ENCODE assay signal across 8 cellular contexts in the genomic region with DNA sequence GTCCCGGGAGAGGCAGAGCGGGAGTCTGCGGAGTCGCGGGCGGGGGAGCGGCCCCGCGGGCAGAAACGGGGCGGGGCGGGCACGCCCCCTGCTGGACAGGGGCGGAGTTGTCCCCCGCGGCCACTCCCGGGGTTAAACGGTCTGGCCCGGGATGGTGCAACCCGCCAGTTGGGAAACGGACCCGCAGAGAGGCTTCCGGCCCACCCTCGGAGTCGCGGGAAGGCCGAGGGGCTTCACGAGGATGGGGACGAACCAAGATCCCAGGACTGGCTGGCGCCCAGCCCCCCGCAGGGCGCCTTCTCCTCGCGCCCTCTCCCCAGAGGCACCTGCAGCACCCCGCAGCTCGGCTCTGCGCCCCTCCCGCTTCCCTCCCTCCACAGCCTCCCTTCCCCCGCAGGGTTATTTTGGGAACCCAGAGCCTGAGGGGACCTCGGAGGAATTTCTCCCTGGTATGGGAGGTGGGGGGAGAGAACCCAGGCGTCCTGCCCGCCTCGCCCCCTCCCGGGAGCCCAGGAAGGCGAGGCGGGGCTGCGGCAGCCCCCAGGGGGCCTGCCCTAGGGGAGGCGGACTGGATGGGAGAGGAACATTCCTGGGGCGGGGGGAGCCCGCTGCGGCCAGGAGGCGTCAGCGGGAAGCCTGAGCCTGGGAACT. TPM values are rescaled to one million over a fixed set of nuclear protein-coding genes. Genes with fewer than 3 reads are reported as not detected.
DNase-seq lines count a peak whose midpoint lies in the region; ATAC-seq and TF ChIP-seq lines count a peak whose summit lies in the region.

No MANE protein-coding gene starts in this region.

- peaks cover 4 to 18% (median 11%) of the 10 kb centered on the region in 5 donors for H3K36me3 Mint-ChIP-seq in naive thymus-derived CD4-positive, alpha-beta T cell

- no peaks in the 10 kb centered on the region for H3K27me3 Mint-ChIP-seq in naive thymus-derived CD4-positive, alpha-beta T cell

- peak overlapping the region; percentile 74 to 95 (median 86) for H3K27ac ChIP-seq in esophagus squamous epithelium
- H3K27ac ChIP-seq in naive thymus-derived CD4-positive, alpha-beta T cell (ENCODE audit: low read depth, low read length): peak overlapping the region; percentile 97

- peaks cover 30 to 52% (median 34%) of the 10 kb centered on the region in 3 donors for H3K4me1 ChIP-seq in esophagus squamous epithelium
- H3K4me1 ChIP-seq in naive thymus-derived CD4-positive, alpha-beta T cell (ENCODE audit: control insufficient read depth in 2 of 2, insufficient read depth in 2 of 2, low read length in 2 of 2): peaks cover 9 to 16% of the 10 kb centered on the region in 2 donors

- peak overlapping the region in 9 of 10 donors; percentile 89 to 99 (median 97) for H3K4me3 Mint-ChIP-seq in naive thymus-derived CD4-positive, alpha-beta T cell

- intact Hi-C loops in esophagus squamous epithelium (cut with DNase I): no loop called here
- intact Hi-C loops in naive thymus-derived CD4-positive, alpha-beta T cell (cut with micrococcal nuclease): loop anchor here (1.0 to 10.0 kb wide), 12 partner anchors 20 to 380 kb away; a partner anchor contains a TSS

- CTCF ChIA-PET in naive thymus-derived CD4-positive, alpha-beta T cell (lab: Charles Lee): interaction anchor here (0.6 to 18.4 kb wide), 9 partner anchors 9 to 548 kb away, joined by 3 to 305 read pairs (median 3); a partner anchor contains a TSS

- H3K27me3 ChIP-seq in esophagus squamous epithelium: peaks cover 0 to 76% (median 11%) of the 10 kb centered on the region in 4 donors
- no peaks in the 10 kb centered on the region for H3K27me3 ChIP-seq in naive thymus-derived CD4-positive, alpha-beta T cell (ENCODE audit: control insufficient read depth in 2 of 2, insufficient read depth in 2 of 2, low read length in 2 of 2)

- H3K36me3 ChIP-seq in esophagus squamous epithelium: no peaks in the 10 kb centered on the region
- H3K36me3 ChIP-seq in naive thymus-derived CD4-positive, alpha-beta T cell (ENCODE audit: control insufficient read depth in 2 of 3, insufficient read depth in 3 of 3, low read length in 3 of 3): peaks cover 7 to 54% (median 8%) of the 10 kb centered on the region in 3 experiments

- ATAC-seq in naive thymus-derived CD4-positive, alpha-beta T cell: peak; percentile 45
- ATAC-seq in stimulated activated naive CD8-positive, alpha-beta T cell treated with anti-CD3 and anti-CD28 coated beads, Interleukin-15, Interleukin-2, amounts not matched to agents 100 U/mL and 50 U/mL, for 24 hours: peak; percentile 44
- no peak for ATAC-seq in HG02763 (IDR thresholded peaks at IDR 0.05; ENCODE audit: unreplicated experiment)

- no peaks in the 10 kb centered on the region for H3K9me3 ChIP-seq in esophagus squamous epithelium
- no peaks in the 10 kb centered on the region for H3K9me3 ChIP-seq in naive thymus-derived CD4-positive, alpha-beta T cell (ENCODE audit: control insufficient read depth in 2 of 3, low read length in 3 of 3)

- POLR2A ChIA-PET in naive thymus-derived CD4-positive, alpha-beta T cell (lab: Charles Lee): interaction anchor here (1.0 to 39.7 kb wide), 22 partner anchors 9 to 756 kb away, joined by 3 to 1956 read pairs (median 8); a partner anchor contains a TSS

- DNase-seq in NCI-H2171 treated with DMSO at 0.1 percent for 48 hours (lab: John Stamatoyannopoulos, UW): peak; percentile 26
- no peak for DNase-seq in NCI-H2171 (lab: John Stamatoyannopoulos, UW)
- peak; percentile 27 for DNase-seq in NCI-H460 (ENCODE audit: extremely low read depth, low read depth)
- DNase-seq in activated T-cell treated with anti-CD3 and anti-CD28 coated beads, Interleukin-2, amount 50 U/mL, for 1 hour: peak; percentile 89
- DNase-seq in esophagus squamous epithelium (lab: John Stamatoyannopoulos, UW): no peak
- peak; percentile 60 to 91 (median 78) for DNase-seq in naive thymus-derived CD4-positive, alpha-beta T cell
- DNase-seq in stimulated activated naive CD8-positive, alpha-beta T cell treated with anti-CD3 and anti-CD28 coated beads, Interleukin-15, Interleukin-2, amounts not matched to agents 100 U/mL and 50 U/mL, for 24 hours: peak; percentile 87

- peaks cover 18 to 47% (median 39%) of the 10 kb centered on the region in 7 donors for H3K4me1 Mint-ChIP-seq in naive thymus-derived CD4-positive, alpha-beta T cell

- peak in 1 of 4 donors; percentile 49 for TF ChIP-seq POLR2A in esophagus squamous epithelium (IDR thresholded peaks at IDR 0.05)

- peak overlapping the region in 5 of 9 donors; percentile 88 to 100 (median 98) for H3K27ac Mint-ChIP-seq in naive thymus-derived CD4-positive, alpha-beta T cell

- H3K9me3 Mint-ChIP-seq in naive thymus-derived CD4-positive, alpha-beta T cell: peaks cover 0 to 5% (median 0%) of the 10 kb centered on the region in 11 donors

- WGBS in esophagus squamous epithelium, 2 donors: 0% methylated on average over 2 of the region's 53 CpGs; no CpG with 5 or more reads in 1 of the 2 donors

- H3K4me3 ChIP-seq in esophagus squamous epithelium: peak overlapping the region; percentile 34 to 77 (median 52)
- H3K4me3 ChIP-seq in naive thymus-derived CD4-positive, alpha-beta T cell (ENCODE audit: low read length): peak overlapping the region; percentile 98

- TF ChIP-seq CTCF in esophagus squamous epithelium (IDR thresholded peaks at IDR 0.05): peak; percentile 71 to 94 (median 82)

RNA-seq across cellular contexts. Expression of a gene that starts 0.9 kb away (rescaled TPM):
- total RNA-seq in NCI-H460 (2014; rRNA removed; shearing (Covaris generic)): not detected in 2 replicates
- not detected in 2 replicates for polyA plus RNA-seq in NCI-H460 (2014; cell fraction: nucleus; rRNA removed)
- 10 to 100 TPM in 1 of 4 donors, 1 to 10 TPM in 3; 2.6 to 13.2 (median 4.9) TPM for total RNA-seq in esophagus squamous epithelium
- total RNA-seq in naive thymus-derived CD4-positive, alpha-beta T cell: 100 to 1,000 TPM; 211 to 697 (median 654) TPM
- polyA plus RNA-seq in naive thymus-derived CD4-positive, alpha-beta T cell: 100 to 1,000 TPM; 197 to 312 TPM

RNA-seq across cellular contexts. Expression of a gene that starts 16.7 kb away (rescaled TPM):
- 0.54 TPM in 1 of 2 replicates, not detected in the other for total RNA-seq in NCI-H460 (2014; rRNA removed; shearing (Covaris generic))
- polyA plus RNA-seq in NCI-H460 (2014; cell fraction: nucleus; rRNA removed): 0.36 TPM in 1 of 2 replicates, not detected in the other
- total RNA-seq in esophagus squamous epithelium: under 1 TPM; 0.27 to 0.95 (median 0.39) TPM
- total RNA-seq in naive thymus-derived CD4-positive, alpha-beta T cell: 10 to 100 TPM in 4 of 5 experiments, 1 to 10 TPM in 1; 8.0 to 16.2 (median 13.9) TPM
- under 1 TPM; 0.26 to 0.64 TPM for polyA plus RNA-seq in naive thymus-derived CD4-positive, alpha-beta T cell

RNA-seq across cellular contexts. Expression of a gene that starts 20.1 kb away (rescaled TPM):
- 0.05 TPM in 1 of 2 replicates, not detected in the other for total RNA-seq in NCI-H460 (2014; rRNA removed; shearing (Covaris generic))
- polyA plus RNA-seq in NCI-H460 (2014; cell fraction: nucleus; rRNA removed): not detected in 2 replicates
- total RNA-seq in esophagus squamous epithelium: under 1 TPM in 1 of 4 donors, not detected in 3; 0.38 TPM
- total RNA-seq in naive thymus-derived CD4-positive, alpha-beta T cell: under 1 TPM in 3 of 5 experiments, not detected in 2; 0.07 to 0.71 (median 0.27) TPM
- polyA plus RNA-seq in naive thymus-derived CD4-positive, alpha-beta T cell: not detected

RNA-seq across cellular contexts. Expression of a gene that starts 35.3 kb away (rescaled TPM):
- total RNA-seq in NCI-H460 (2014; rRNA removed; shearing (Covaris generic)): 72.2 and 90.0 TPM in 2 replicates
- polyA plus RNA-seq in NCI-H460 (2014; cell fraction: nucleus; rRNA removed): 88.6 and 110 TPM in 2 replicates
- 100 to 1,000 TPM; 136 to 292 (median 223) TPM for total RNA-seq in esophagus squamous epithelium
- total RNA-seq in naive thymus-derived CD4-positive, alpha-beta T cell: 1,000 to 10,000 TPM in 2 of 5 experiments, 100 to 1,000 TPM in 3; 462 to 1,612 (median 904) TPM
- polyA plus RNA-seq in naive thymus-derived CD4-positive, alpha-beta T cell: 100 to 1,000 TPM; 101 to 155 TPM

RNA-seq across cellular contexts. Expression of a gene that starts 59.9 kb away (rescaled TPM):
- total RNA-seq in NCI-H460 (2014; rRNA removed; shearing (Covaris generic)): 7.3 and 12.1 TPM in 2 replicates
- 57.6 and 67.9 TPM in 2 replicates for polyA plus RNA-seq in NCI-H460 (2014; cell fraction: nucleus; rRNA removed)
- 1 to 10 TPM; 3.6 to 9.0 (median 6.1) TPM for total RNA-seq in esophagus squamous epithelium
- total RNA-seq in naive thymus-derived CD4-positive, alpha-beta T cell: 100 to 1,000 TPM in 2 of 5 experiments, 10 to 100 TPM in 3; 75.2 to 130 (median 84.3) TPM
- polyA plus RNA-seq in naive thymus-derived CD4-positive, alpha-beta T cell: 10 to 100 TPM; 40.7 to 63.0 TPM

Comparison
In these comparisons a context has a peak if more than half of its experiments do, and no peak if none do; other contexts are left out.
1. DNase-seq: peak in NCI-H2171 treated with DMSO at 0.1 percent for 48 hours (single experiment), NCI-H460 (single experiment), activated T-cell treated with anti-CD3 and anti-CD28 coated beads, Interleukin-2, amount 50 U/mL, for 1 hour (single experiment), naive thymus-derived CD4-positive, alpha-beta T cell (9 of 9) and stimulated activated naive CD8-positive, alpha-beta T cell treated with anti-CD3 and anti-CD28 coated beads, Interleukin-15, Interleukin-2, amounts not matched to agents 100 U/mL and 50 U/mL, for 24 hours (single experiment); none in NCI-H2171 (single experiment) and esophagus squamous epithelium (single experiment).
2. RNA of a gene that starts 0.9 kb away (total RNA-seq): 211 to 697 TPM in naive thymus-derived CD4-positive, alpha-beta T cell; 2.6 to 13.2 TPM in esophagus squamous epithelium and not detected in NCI-H460; every median in the first group is over 10 times any median in the second.